34 cellular contexts compared by ENCODE assay signal in genomic region chr11:126500981-126501380, GRCh38.
"Had no signal": no experiment of that assay in that cellular context is flagged by ENCODE, and none has a peak within 500 bp of the region (broad histone marks: within the 10 kb centered on the region; RNA-seq: fewer than 3 reads in every experiment).

No MANE protein-coding gene starts in this region.

- DNase-seq: activated B cell treated with CpG ODN at 0.5 μM for 24 hours; activated CD4-positive, alpha-beta memory T cell treated with anti-CD3 and anti-CD28 coated beads for 36 hours; activated CD4-positive, alpha-beta T cell treated with anti-CD3 and anti-CD28 coated beads for 4 hours; activated CD4-positive, alpha-beta T cell treated with anti-CD3 and anti-CD28 coated beads, Interleukin-2, amount 50 U/mL, for 1 hour; activated CD4-positive, CD25-positive, alpha-beta regulatory T cell treated with anti-CD3 and anti-CD28 coated beads, Interleukin-2, amount 50 U/mL, for 72 hours; activated CD8-positive, alpha-beta memory T cell treated with anti-CD3 and anti-CD28 coated beads, Interleukin-2, amount 50 U/mL, for 4 hours; activated naive CD4-positive, alpha-beta T cell; activated naive CD8-positive, alpha-beta T cell treated with anti-CD3 and anti-CD28 coated beads, Interleukin-2, amount 10 ng/mL, durations not matched to agents 7 days and 5 days; activated T-cell treated with anti-CD3 and anti-CD28 coated beads for 4 hours; activated T-cell treated with anti-CD3 and anti-CD28 coated beads, Interleukin-2, amount 50 U/mL, for 4 hours; central memory CD4-positive, alpha-beta T cell; Karpas-422; KBM-7; MG63; NCI-H1048; NCI-H1105 treated with DMSO at 0.1 percent for 48 hours; NCI-H1436; NCI-H1694; NCI-H1930; NCI-H2081 treated with DMSO at 0.1 percent for 48 hours; NCI-H226; NCI-H446 treated with DMSO at 0.1 percent for 48 hours; NCI-H524; Right ventricle myocardium superior; SW 1271; T-helper 1 cell; T-helper 2 cell; T-helper 9 cell had no signal

- H3K36me3 ChIP-seq: MG63, Peyer's patch had no signal

- H3K27me3 ChIP-seq: body of pancreas, MG63, Peyer's patch had no signal

- H3K27ac Mint-ChIP-seq: activated B cell treated with CpG ODN at 0.5 μM for 24 hours; activated CD4-positive, alpha-beta memory T cell treated with anti-CD3 and anti-CD28 coated beads for 36 hours; activated naive CD4-positive, alpha-beta T cell treated with anti-CD3 and anti-CD28 coated beads, Interleukin-2, amount 50 U/mL, for 24 hours; activated naive CD8-positive, alpha-beta T cell treated with anti-CD3 and anti-CD28 coated beads, Interleukin-2, amount 10 ng/mL, durations not matched to agents 7 days and 5 days; activated T-helper 1 cell treated with anti-CD3 and anti-CD28 coated beads, Interleukin-12 subunit alpha, Interleukin-12 subunit beta, Interleukin-2, Interleukin-4 antibody, amounts not matched to agents 30 ng/mL and 10 ng/mL and 1 ng/mL, durations not matched to agents 14 hours and 24 hours and 36 hours had no signal

- H3K9me3 ChIP-seq: body of pancreas had no signal

- H3K4me1 Mint-ChIP-seq: activated B cell treated with CpG ODN at 0.5 μM for 24 hours; activated naive CD4-positive, alpha-beta T cell treated with anti-CD3 and anti-CD28 coated beads, Interleukin-2, amount 50 U/mL, for 24 hours; activated naive CD8-positive, alpha-beta T cell treated with anti-CD3 and anti-CD28 coated beads, Interleukin-2, amount 10 ng/mL, durations not matched to agents 7 days and 5 days had no signal

- H3K27ac ChIP-seq: body of pancreas, Peyer's patch, RWPE1, VCaP had no signal

- H3K4me3 ChIP-seq: body of pancreas, MG63, Peyer's patch had no signal

- H3K4me3 Mint-ChIP-seq: activated B cell treated with CpG ODN at 0.5 μM for 24 hours; activated CD4-positive, alpha-beta memory T cell treated with anti-CD3 and anti-CD28 coated beads for 36 hours; activated naive CD4-positive, alpha-beta T cell treated with anti-CD3 and anti-CD28 coated beads, Interleukin-2, amount 50 U/mL, for 24 hours; activated naive CD8-positive, alpha-beta T cell treated with anti-CD3 and anti-CD28 coated beads, Interleukin-2, amount 10 ng/mL, durations not matched to agents 7 days and 5 days; activated T-cell treated with anti-CD3 and anti-CD28 coated beads, Interleukin-2, amount 50 U/mL, for 4 hours; activated T-helper 1 cell treated with anti-CD3 and anti-CD28 coated beads, Interleukin-12 subunit alpha, Interleukin-12 subunit beta, Interleukin-2, Interleukin-4 antibody, amounts not matched to agents 30 ng/mL and 10 ng/mL and 1 ng/mL, durations not matched to agents 14 hours and 24 hours and 36 hours had no signal

- H3K36me3 Mint-ChIP-seq: activated CD4-positive, alpha-beta memory T cell treated with anti-CD3 and anti-CD28 coated beads for 36 hours; activated naive CD4-positive, alpha-beta T cell treated with anti-CD3 and anti-CD28 coated beads, Interleukin-2, amount 50 U/mL, for 24 hours; activated naive CD8-positive, alpha-beta T cell treated with anti-CD3 and anti-CD28 coated beads, Interleukin-2, amount 10 ng/mL, durations not matched to agents 7 days and 5 days had no signal

- H3K4me1 ChIP-seq: body of pancreas, Peyer's patch had no signal

- ATAC-seq: activated T-cell treated with anti-CD3 and anti-CD28 coated beads, Interleukin-2, amount 50 U/mL, for 4 hours; body of pancreas had no signal

- H3K9me3 Mint-ChIP-seq: activated T-helper 1 cell treated with anti-CD3 and anti-CD28 coated beads, Interleukin-12 subunit alpha, Interleukin-12 subunit beta, Interleukin-2, Interleukin-4 antibody, amounts not matched to agents 30 ng/mL and 10 ng/mL and 1 ng/mL, durations not matched to agents 14 hours and 24 hours and 36 hours had no signal
